1 cellular context compared by ENCODE assay signal in the genomic region with DNA sequence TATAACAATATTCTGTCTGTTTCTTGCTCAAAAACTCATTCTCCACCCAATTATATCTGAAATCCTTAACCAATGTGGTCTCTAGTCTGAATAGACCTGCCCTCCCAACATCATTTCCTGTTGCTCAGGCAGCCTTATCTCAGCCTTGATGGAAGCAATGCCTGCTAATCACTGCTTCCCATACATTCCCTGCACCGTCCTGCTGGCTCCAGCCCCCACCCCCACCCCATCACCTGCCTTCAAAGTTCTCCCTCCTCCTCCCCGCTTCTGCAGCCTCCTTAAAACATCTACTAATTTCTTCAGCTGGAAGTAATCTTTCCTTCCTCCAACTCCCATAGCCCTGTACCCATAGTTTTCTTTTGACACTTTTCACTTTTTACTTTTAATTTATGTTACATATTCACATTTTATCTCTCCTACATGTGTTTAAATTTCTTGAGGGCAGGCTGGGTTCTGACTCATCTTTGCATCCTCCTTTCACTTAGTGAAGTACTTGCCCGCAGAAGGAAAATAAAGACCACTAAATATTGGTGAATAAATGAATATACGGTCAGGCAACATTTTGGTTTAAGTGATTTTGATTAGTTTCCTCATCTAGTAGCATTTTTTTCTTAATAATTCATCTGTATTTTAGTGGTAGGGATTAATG.
A peak's percentile ranks its signal among the peaks of the same experiment; 100 is the strongest.
TF ChIP-seq lines count a peak whose summit lies in the region.

No MANE protein-coding gene starts in this region.

TF ChIP-seq in K562, 482 proteins besides CTCF, POLR2A, EP300 and RAD21 (continued from another document):
- TF ChIP-seq SRSF1 (IDR thresholded peaks at IDR 0.05; ENCODE audit: low read depth, low read length) (no peak), RFX1 (IDR thresholded peaks at IDR 0.05) (peak; percentile 50; the same call in 1 of the 2 replicates), TRIM24 (IDR thresholded peaks at IDR 0.05) (peak; percentile 77), NCOA1 (IDR thresholded peaks at IDR 0.05; ENCODE audit: low read depth) (no peak), TEAD4 (IDR thresholded peaks at IDR 0.05; ENCODE audit: low read length) (peak; percentile 62; the same call in 1 of the 2 replicates), TEAD4 (CRISPR knock-in tag; IDR thresholded peaks at IDR 0.05; ENCODE audit: borderline replicate concordance) (no peak), ZNF24 (IDR thresholded peaks at IDR 0.05) (peak; percentile 78), SAFB (IDR thresholded peaks at IDR 0.05; ENCODE audit: borderline replicate concordance, low read depth, low read length) (no peak), PHF21A (IDR thresholded peaks at IDR 0.05; ENCODE audit: borderline replicate concordance, low read depth) (peak; percentile 84; the same call in 1 of the 2 replicates), TBL1XR1 (IDR thresholded peaks at IDR 0.05; ENCODE audit: low read length in 2 of 2) (no peak), CBFA2T2 (conservative IDR thresholded peaks at IDR 0.05) (peak; percentile 83), HDAC1 (IDR thresholded peaks at IDR 0.05) (peak in 1 of 2 experiments; percentile 79; a peak in 2 of 4 replicates), CC2D1A (IDR thresholded peaks at IDR 0.05) (no peak), SMARCA4 (IDR thresholded peaks at IDR 0.05) (peak; percentile 67), ARID1B (IDR thresholded peaks at IDR 0.05) (peak; percentile 83), ZEB2 (IDR thresholded peaks at IDR 0.05) (peak; percentile 16; the same call in 1 of the 2 replicates), BCL6 (CRISPR knock-in tag; IDR thresholded peaks at IDR 0.05) (no peak), HDAC2 (IDR thresholded peaks at IDR 0.05) (peak; percentile 81), RCOR1 (IDR thresholded peaks at IDR 0.05; ENCODE audit: borderline replicate concordance in 1 of 2, low read depth in 2 of 2, low read length in 2 of 2) (peak in 1 of 2 experiments; percentile 94; a peak in 2 of 4 replicates), CREM (IDR thresholded peaks at IDR 0.05; ENCODE audit: low read depth) (peak; percentile 32; the same call in 1 of the 2 replicates), TCF3 (CRISPR knock-in tag; IDR thresholded peaks at IDR 0.05) (peak; percentile 58), ZNF384 (IDR thresholded peaks at IDR 0.05; ENCODE audit: low read depth, low read length) (no peak), EGR1 (conservative IDR thresholded peaks at IDR 0.05) (no peak; the same call in 1 of the 2 replicates), TAL1 (IDR thresholded peaks at IDR 0.05) (peak; percentile 74), CBFA2T3 (IDR thresholded peaks at IDR 0.05) (peak; percentile 91), NR2F6 (CRISPR knock-in tag; IDR thresholded peaks at IDR 0.05) (no peak), SMARCE1 (IDR thresholded peaks at IDR 0.05) (peak; percentile 67), ZNF263 (CRISPR knock-in tag; IDR thresholded peaks at IDR 0.05; ENCODE audit: borderline replicate concordance) (peak; percentile 37; the same call in 1 of the 2 replicates), HNRNPL (IDR thresholded peaks at IDR 0.05; ENCODE audit: low read depth, low read length) (no peak), ZKSCAN3 (CRISPR knock-in tag; IDR thresholded peaks at IDR 0.05) (no peak), HOXB6 (CRISPR knock-in tag; IDR thresholded peaks at IDR 0.05; ENCODE audit: borderline replicate concordance) (no peak), RFX7 (CRISPR knock-in tag; IDR thresholded peaks at IDR 0.05) (no peak), CTBP1 (IDR thresholded peaks at IDR 0.05; ENCODE audit: borderline replicate concordance) (peak; percentile 38; the same call in 1 of the 2 replicates), NFIC (IDR thresholded peaks at IDR 0.05) (peak; percentile 46; the same call in 1 of the 2 replicates), MTA2 (IDR thresholded peaks at IDR 0.05; ENCODE audit: low read depth) (no peak), FOSL1 (tag; conservative IDR thresholded peaks at IDR 0.05) (peak; percentile 50), GABPA (tag; conservative IDR thresholded peaks at IDR 0.05; ENCODE audit: low read depth) (peak; percentile 39; the same call in 1 of the 2 replicates)
- TF ChIP-seq, protein P1, sequence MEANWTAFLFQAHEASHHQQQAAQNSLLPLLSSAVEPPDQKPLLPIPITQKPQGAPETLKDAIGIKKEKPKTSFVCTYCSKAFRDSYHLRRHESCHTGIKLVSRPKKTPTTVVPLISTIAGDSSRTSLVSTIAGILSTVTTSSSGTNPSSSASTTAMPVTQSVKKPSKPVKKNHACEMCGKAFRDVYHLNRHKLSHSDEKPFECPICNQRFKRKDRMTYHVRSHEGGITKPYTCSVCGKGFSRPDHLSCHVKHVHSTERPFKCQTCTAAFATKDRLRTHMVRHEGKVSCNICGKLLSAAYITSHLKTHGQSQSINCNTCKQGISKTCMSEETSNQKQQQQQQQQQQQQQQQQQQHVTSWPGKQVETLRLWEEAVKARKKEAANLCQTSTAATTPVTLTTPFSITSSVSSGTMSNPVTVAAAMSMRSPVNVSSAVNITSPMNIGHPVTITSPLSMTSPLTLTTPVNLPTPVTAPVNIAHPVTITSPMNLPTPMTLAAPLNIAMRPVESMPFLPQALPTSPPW (CRISPR knock-in tag; IDR thresholded peaks at IDR 0.05): peak; percentile 25; the same call in 1 of the 2 replicates
- TF ChIP-seq, protein P2, sequence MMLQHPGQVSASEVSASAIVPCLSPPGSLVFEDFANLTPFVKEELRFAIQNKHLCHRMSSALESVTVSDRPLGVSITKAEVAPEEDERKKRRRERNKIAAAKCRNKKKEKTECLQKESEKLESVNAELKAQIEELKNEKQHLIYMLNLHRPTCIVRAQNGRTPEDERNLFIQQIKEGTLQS (IDR thresholded peaks at IDR 0.05): peak; percentile 46
- TF ChIP-seq, protein P2 (CRISPR knock-in tag; conservative IDR thresholded peaks at IDR 0.05): no peak
